ENCODE assay signal across 13 cellular contexts in the genomic region with DNA sequence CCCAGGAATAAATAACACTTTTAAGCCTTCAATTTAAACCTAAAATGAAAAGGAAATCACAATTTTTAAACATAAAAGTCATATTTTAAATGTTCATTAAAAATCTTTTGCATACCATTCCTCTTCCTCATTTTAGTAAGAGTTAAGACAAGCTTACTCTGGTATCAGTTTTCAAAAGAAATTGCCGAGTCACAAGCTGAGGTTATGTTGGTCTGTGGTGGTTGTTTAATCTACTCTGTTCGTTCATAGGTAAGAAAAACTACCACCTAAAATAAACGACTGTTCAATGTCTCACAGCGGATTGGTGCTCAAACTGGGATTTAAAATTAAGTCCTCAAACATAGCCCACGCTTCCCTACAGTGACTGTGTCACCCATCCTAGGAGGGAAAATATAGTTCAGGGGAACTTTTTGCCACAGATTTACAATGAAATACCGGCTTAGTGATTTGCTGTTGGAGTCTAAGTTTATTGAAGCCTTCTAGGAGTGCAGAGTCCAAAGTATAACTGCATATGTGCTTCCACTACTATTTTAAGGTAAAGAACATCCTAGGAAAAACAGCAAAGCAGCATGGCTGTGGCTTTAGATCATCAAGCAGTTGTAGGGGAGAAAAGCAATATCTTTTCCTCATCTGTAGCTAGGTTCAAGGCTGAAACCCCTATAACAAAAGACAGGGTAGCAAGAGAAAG.
DNase-seq lines count a peak whose midpoint lies in the region; ATAC-seq, FAIRE-seq and TF ChIP-seq lines count a peak whose summit lies in the region.
"Had no signal": no experiment of that assay in that cellular context is flagged by ENCODE, and none has a peak within 500 bp of the region (broad histone marks: within the 10 kb centered on the region; RNA-seq: fewer than 3 reads in every experiment).

No MANE protein-coding gene starts in this region.

- H3K4me1 ChIP-seq in GM23248 (ENCODE audit: insufficient read depth) = peaks cover 8% of the 10 kb centered on the region; the same call in 1 of the 2 replicates
- H3K4me1 ChIP-seq in OCI-LY3 (ENCODE audit: low read length) = peaks cover 2% of the 10 kb centered on the region; the same call in 1 of the 2 replicates
- peaks cover 0 to 9% (median 0%) of the 10 kb centered on the region in 3 donors for H3K4me1 ChIP-seq in pancreas

- no peak overlapping the region for H3K27ac ChIP-seq in GM23248
- no peak overlapping the region for H3K27ac ChIP-seq in OCI-LY3 (ENCODE audit: low read length)
- no peak overlapping the region for H3K27ac ChIP-seq in pancreas
- H3K27ac ChIP-seq: SJSA1 had no signal

- intact Hi-C loops in pancreas (cut with DNase I) = no loop called here

- no peaks in the 10 kb centered on the region for H3K27me3 Mint-ChIP-seq in activated CD8-positive, alpha-beta memory T cell treated with anti-CD3 and anti-CD28 coated beads, Interleukin-2, amount 10 ng/mL, durations not matched to agents 7 days and 5 days

- peak in 3 of 4 donors; percentile 49 to 69 (median 69) for ATAC-seq in pancreas
- ATAC-seq in activated CD8-positive, alpha-beta memory T cell treated with anti-CD3 and anti-CD28 coated beads, Interleukin-2, amount 10 ng/mL, durations not matched to agents 7 days and 5 days = no peak

- no peak overlapping the region for H3K27ac Mint-ChIP-seq in activated CD8-positive, alpha-beta memory T cell treated with anti-CD3 and anti-CD28 coated beads, Interleukin-2, amount 10 ng/mL, durations not matched to agents 7 days and 5 days

- in situ Hi-C loops in GM23248 (cut with MboI) = no loop called here

- H2AFZ ChIP-seq in GM23248 = peak overlapping the region; percentile 41
- H2AFZ ChIP-seq in OCI-LY3 (ENCODE audit: low read depth, low read length) = 0 out of 2 replicates have a peak overlapping the region, but pooled peaks have one; percentile 41

- no peak overlapping the region for H3K9ac ChIP-seq in GM23248
- H3K9ac ChIP-seq in OCI-LY3 (ENCODE audit: low read length) = no peak overlapping the region

- no peaks in the 10 kb centered on the region for H3K27me3 ChIP-seq in GM23248 (replicated peaks; ENCODE audit: insufficient read depth)
- H3K27me3 ChIP-seq in OCI-LY3 (ENCODE audit: low read depth, low read length) = no peaks in the 10 kb centered on the region
- H3K27me3 ChIP-seq in pancreas = no peaks in the 10 kb centered on the region
- H3K27me3 ChIP-seq: SJSA1 had no signal

- CTCF ChIA-PET in activated CD8-positive, alpha-beta memory T cell treated with anti-CD3 and anti-CD28 coated beads, Interleukin-2, amount 10 ng/mL, durations not matched to agents 7 days and 5 days (lab: Charles Lee) = no interaction called here

- peaks cover 1% of the 10 kb centered on the region for H3K36me3 Mint-ChIP-seq in activated CD8-positive, alpha-beta memory T cell treated with anti-CD3 and anti-CD28 coated beads, Interleukin-2, amount 10 ng/mL, durations not matched to agents 7 days and 5 days

- FAIRE-seq in pancreas (lab: Jason Lieb, UNC) = no peak

- no peak overlapping the region for H3K4me3 ChIP-seq in GM23248
- H3K4me3 ChIP-seq in OCI-LY3 (ENCODE audit: low read length) = no peak overlapping the region
- H3K4me3 ChIP-seq in epithelial cell of esophagus (ENCODE audit: low read length) = no peak overlapping the region
- no peak overlapping the region for H3K4me3 ChIP-seq in pancreas
- H3K4me3 ChIP-seq: SJSA1 had no signal

- DNase-seq in GM23248 (peak; percentile 44), epithelial cell of esophagus (ENCODE audit: low read depth) (peak; percentile 62), pancreas (no peak), medulla oblongata (ENCODE audit: extremely low spot score) (no peak)
- no peak for DNase-seq in activated CD4-positive, alpha-beta T cell treated with anti-CD3 and anti-CD28 coated beads, Interleukin-2, amount 50 U/mL, for 48 hours
- no peak for DNase-seq in activated CD4-positive, alpha-beta T cell treated with anti-CD3 and anti-CD28 coated beads for 1 hour
- DNase-seq in activated CD8-positive, alpha-beta memory T cell treated with anti-CD3 and anti-CD28 coated beads, Interleukin-2, amount 10 ng/mL, durations not matched to agents 7 days and 5 days = no peak
- DNase-seq: activated CD4-positive, alpha-beta T cell treated with anti-CD3 and anti-CD28 coated beads for 48 hours; activated effector memory CD4-positive, alpha-beta T cell treated with anti-CD3 and anti-CD28 coated beads, Interleukin-2, amount 50 U/mL, for 16 hours; NCI-H1417; NCI-H526 treated with DMSO at 0.1 percent for 48 hours had no signal

- no peak overlapping the region for H3K4me3 Mint-ChIP-seq in activated CD8-positive, alpha-beta memory T cell treated with anti-CD3 and anti-CD28 coated beads, Interleukin-2, amount 10 ng/mL, durations not matched to agents 7 days and 5 days

- H3K79me2 ChIP-seq in GM23248 (ENCODE audit: insufficient read depth) = no peaks in the 10 kb centered on the region
- H3K79me2 ChIP-seq in OCI-LY3 (ENCODE audit: low read length) = no peaks in the 10 kb centered on the region

- H4K20me1 ChIP-seq in GM23248 (ENCODE audit: insufficient read depth) (no peaks in the 10 kb centered on the region), OCI-LY3 (ENCODE audit: insufficient read depth, low read length) (no peaks in the 10 kb centered on the region)

- H3K36me3 ChIP-seq in GM23248 (ENCODE audit: low read depth) (no peaks in the 10 kb centered on the region), OCI-LY3 (replicated peaks; ENCODE audit: low read depth, low read length) (no peaks in the 10 kb centered on the region), pancreas (no peaks in the 10 kb centered on the region)
- H3K36me3 ChIP-seq: SJSA1 had no signal

- 71 to 77% methylated on average over 6 of the region's 6 CpGs for WGBS in GM23248 (ENCODE audit: low coverage in 1 of 2, low lambda C conversion rate in 2 of 2, missing lambda C conversion rate in 2 of 2), 2 experiments
- WGBS in pancreas, 2 donors = 29 to 49% methylated on average over 6 of the region's 6 CpGs

- H3F3A ChIP-seq in GM23248 (ENCODE audit: insufficient read depth) = no peaks in the 10 kb centered on the region

- no peaks in the 10 kb centered on the region for H3K9me3 Mint-ChIP-seq in activated CD8-positive, alpha-beta memory T cell treated with anti-CD3 and anti-CD28 coated beads, Interleukin-2, amount 10 ng/mL, durations not matched to agents 7 days and 5 days (ENCODE audit: low read depth)

- H3K9me2 ChIP-seq in GM23248 (ENCODE audit: insufficient read depth) = no peaks in the 10 kb centered on the region

- no peak for TF ChIP-seq CTCF in OCI-LY3 (IDR thresholded peaks at IDR 0.05; ENCODE audit: low read depth, low read length)
- TF ChIP-seq CTCF in epithelial cell of esophagus (IDR thresholded peaks at IDR 0.05; ENCODE audit: insufficient read depth, low read depth, low read length, missing control alignments) = no peak
- TF ChIP-seq CTCF in pancreas (IDR thresholded peaks at IDR 0.05) = no peak

- no peaks in the 10 kb centered on the region for H3K4me1 Mint-ChIP-seq in activated CD8-positive, alpha-beta memory T cell treated with anti-CD3 and anti-CD28 coated beads, Interleukin-2, amount 10 ng/mL, durations not matched to agents 7 days and 5 days

- H3K4me2 ChIP-seq in GM23248 (ENCODE audit: unreplicated experiment) = no peak overlapping the region
- 0 out of 2 replicates have a peak overlapping the region, but pooled peaks have one; percentile 6 for H3K4me2 ChIP-seq in OCI-LY3 (ENCODE audit: low read length)

- no peaks in the 10 kb centered on the region for H3K9me3 ChIP-seq in GM23248 (ENCODE audit: low read depth)
- no peaks in the 10 kb centered on the region for H3K9me3 ChIP-seq in OCI-LY3 (ENCODE audit: insufficient read depth, low read length)
- H3K9me3 ChIP-seq in pancreas = no peaks in the 10 kb centered on the region
- H3K9me3 ChIP-seq: SJSA1 had no signal

Comparison
In these comparisons a context has a peak if more than half of its experiments do, and no peak if none do; other contexts are left out.
1. DNase-seq: peak in GM23248 (single experiment) and epithelial cell of esophagus (single experiment); none in pancreas (0 of 6), medulla oblongata (single experiment), activated CD4-positive, alpha-beta T cell treated with anti-CD3 and anti-CD28 coated beads, Interleukin-2, amount 50 U/mL, for 48 hours (0 of 2), activated CD4-positive, alpha-beta T cell treated with anti-CD3 and anti-CD28 coated beads for 1 hour (single experiment) and activated CD8-positive, alpha-beta memory T cell treated with anti-CD3 and anti-CD28 coated beads, Interleukin-2, amount 10 ng/mL, durations not matched to agents 7 days and 5 days (single experiment).